8 cellular contexts compared by ENCODE assay signal in genomic region chr18:50287441-50288347, GRCh38. TPM values are rescaled to one million over a fixed set of nuclear protein-coding genes. Genes with fewer than 3 reads are reported as not detected.
DNase-seq lines count a peak whose midpoint lies in the region; ATAC-seq and TF ChIP-seq lines count a peak whose summit lies in the region.

CXXC1 (minus strand) TSS chr18:50287692; CDS start chr18:50287589, 103 bp downstream.

- in situ Hi-C loops in astrocyte of the cerebellum (cut with HindIII; ENCODE audit: low sequenced_read_pairs), result no loop called here

- peak within 1 kb of the TSS; percentile 89 for H3K4me3 ChIP-seq in astrocyte of the cerebellum (ENCODE audit: low read depth, low read length)

- TF ChIP-seq CTCF in astrocyte of the cerebellum (IDR thresholded peaks at IDR 0.05; ENCODE audit: low read depth, low read length, missing control alignments), result peak; percentile 30

- ATAC-seq in GM18508 (IDR thresholded peaks at IDR 0.05; ENCODE audit: insufficient read depth, unreplicated experiment) (peak; percentile 81), HG03025 (IDR thresholded peaks at IDR 0.05; ENCODE audit: low FRiP score, unreplicated experiment) (peak; percentile 84)

- DNase-seq in NCI-H2029 treated with DMSO at 0.1 percent for 48 hours (lab: John Stamatoyannopoulos, UW), result peak; percentile 94
- DNase-seq in T-helper 9 cell, result peak; percentile 95
- DNase-seq in astrocyte of the cerebellum (ENCODE audit: low read depth), result peak; percentile 99
- peak; percentile 96 for DNase-seq in hepatic stellate cell (ENCODE audit: low spot score)
- peak; percentile 99 for DNase-seq in renal cortical epithelial cell (ENCODE audit: low read depth)
- DNase-seq in cortex of kidney (lab: John Stamatoyannopoulos, UW), result no peak

RNA-seq across cellular contexts. Expression of gene CXXC1, which starts in this region (rescaled TPM):
- total RNA-seq in renal cortical epithelial cell, result 24.5 and 61.1 TPM in 2 replicates
